Comparison of ENCODE assay signal across 19 cellular contexts in the genomic region with DNA sequence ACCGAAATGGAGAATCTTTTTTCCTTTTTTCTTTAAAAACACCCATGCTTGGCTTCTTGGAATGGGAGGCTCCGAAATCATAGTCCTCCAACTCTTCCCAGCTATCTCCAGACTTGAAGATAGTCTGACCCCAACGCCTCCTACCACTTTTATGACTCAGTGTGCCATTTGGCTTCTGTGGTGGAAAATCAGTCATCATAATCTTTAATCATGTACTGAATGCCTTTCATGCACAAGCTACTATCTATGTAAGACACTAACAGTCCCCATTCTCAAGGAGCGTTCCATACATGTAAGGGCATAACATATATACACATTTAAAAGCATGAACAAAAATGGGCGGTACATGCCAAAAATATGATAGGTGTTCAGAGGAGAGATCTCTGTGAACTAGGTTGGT. TPM values are rescaled to one million over a fixed set of nuclear protein-coding genes. Genes with fewer than 3 reads are reported as not detected.
DNase-seq lines count a peak whose midpoint lies in the region; ATAC-seq lines count a peak whose summit lies in the region.
"Had no signal": no experiment of that assay in that cellular context is flagged by ENCODE, and none has a peak within 500 bp of the region (broad histone marks: within the 10 kb centered on the region; RNA-seq: fewer than 3 reads in every experiment).

No MANE protein-coding gene starts in this region.

- no peaks in the 10 kb centered on the region for H3K27me3 Mint-ChIP-seq in activated naive CD8-positive, alpha-beta T cell treated with anti-CD3 and anti-CD28 coated beads, Interleukin-2, amount 50 U/mL, for 24 hours
- no peaks in the 10 kb centered on the region for H3K27me3 Mint-ChIP-seq in activated naive CD8-positive, alpha-beta T cell treated with anti-CD3 and anti-CD28 coated beads for 36 hours
- no peaks in the 10 kb centered on the region for H3K27me3 Mint-ChIP-seq in activated T-helper 17 cell treated with anti-CD3 and anti-CD28 coated beads, Interleukin-2, amount 50 U/mL, for 72 hours
- H3K27me3 Mint-ChIP-seq: CD4-positive, alpha-beta T cell; CD8-positive, alpha-beta memory T cell had no signal

- peaks cover 9% of the 10 kb centered on the region for H3K4me1 Mint-ChIP-seq in activated naive CD8-positive, alpha-beta T cell treated with anti-CD3 and anti-CD28 coated beads, Interleukin-2, amount 50 U/mL, for 24 hours
- H3K4me1 Mint-ChIP-seq in activated naive CD8-positive, alpha-beta T cell treated with anti-CD3 and anti-CD28 coated beads for 36 hours: peaks cover 3% of the 10 kb centered on the region
- peaks cover 4% of the 10 kb centered on the region for H3K4me1 Mint-ChIP-seq in activated T-helper 17 cell treated with anti-CD3 and anti-CD28 coated beads, Interleukin-2, amount 50 U/mL, for 72 hours
- H3K4me1 Mint-ChIP-seq: CD14-positive monocyte had no signal

- no peak for DNase-seq in activated naive CD8-positive, alpha-beta T cell treated with anti-CD3 and anti-CD28 coated beads, Interleukin-2, amount 50 U/mL, for 24 hours
- DNase-seq in activated naive CD8-positive, alpha-beta T cell treated with anti-CD3 and anti-CD28 coated beads for 36 hours: no peak
- DNase-seq in myocyte (ENCODE audit: low read depth) (peak; percentile 49), D341Med (ENCODE audit: low spot score) (no peak), NCI-H1105 treated with DMSO at 0.1 percent for 48 hours (lab: John Stamatoyannopoulos, UW) (no peak)
- DNase-seq: 8988T; ACHN; AML-193; BE2C; CD4-positive, alpha-beta T cell; CD8-positive, alpha-beta memory T cell; DMS53; DND-41; GOT3; HFFc6 had no signal

- no peak overlapping the region for H3K4me3 Mint-ChIP-seq in activated naive CD8-positive, alpha-beta T cell treated with anti-CD3 and anti-CD28 coated beads, Interleukin-2, amount 50 U/mL, for 24 hours
- no peak overlapping the region for H3K4me3 Mint-ChIP-seq in activated naive CD8-positive, alpha-beta T cell treated with anti-CD3 and anti-CD28 coated beads for 36 hours
- no peak overlapping the region for H3K4me3 Mint-ChIP-seq in activated T-helper 17 cell treated with anti-CD3 and anti-CD28 coated beads, Interleukin-2, amount 50 U/mL, for 72 hours
- H3K4me3 Mint-ChIP-seq: CD14-positive monocyte; CD4-positive, alpha-beta T cell; CD8-positive, alpha-beta memory T cell; HFFc6 had no signal

- ATAC-seq in activated naive CD8-positive, alpha-beta T cell treated with anti-CD3 and anti-CD28 coated beads, Interleukin-2, amount 50 U/mL, for 24 hours: peak; percentile 82
- peak; percentile 44 for ATAC-seq in activated T-helper 17 cell treated with anti-CD3 and anti-CD28 coated beads, Interleukin-2, amount 50 U/mL, for 72 hours (replicated peaks)
- no peak for ATAC-seq in HG03378 (IDR thresholded peaks at IDR 0.05; ENCODE audit: unreplicated experiment)
- ATAC-seq: A549 had no signal

- peaks cover 20% of the 10 kb centered on the region for H3K36me3 Mint-ChIP-seq in activated naive CD8-positive, alpha-beta T cell treated with anti-CD3 and anti-CD28 coated beads, Interleukin-2, amount 50 U/mL, for 24 hours (ENCODE audit: low read depth)
- no peaks in the 10 kb centered on the region for H3K36me3 Mint-ChIP-seq in activated naive CD8-positive, alpha-beta T cell treated with anti-CD3 and anti-CD28 coated beads for 36 hours
- H3K36me3 Mint-ChIP-seq in activated T-helper 17 cell treated with anti-CD3 and anti-CD28 coated beads, Interleukin-2, amount 50 U/mL, for 72 hours (ENCODE audit: low read depth): peaks cover 19% of the 10 kb centered on the region

- H3K9me3 Mint-ChIP-seq in activated naive CD8-positive, alpha-beta T cell treated with anti-CD3 and anti-CD28 coated beads, Interleukin-2, amount 50 U/mL, for 24 hours: no peaks in the 10 kb centered on the region
- H3K9me3 Mint-ChIP-seq in activated naive CD8-positive, alpha-beta T cell treated with anti-CD3 and anti-CD28 coated beads for 36 hours: no peaks in the 10 kb centered on the region
- no peaks in the 10 kb centered on the region for H3K9me3 Mint-ChIP-seq in activated T-helper 17 cell treated with anti-CD3 and anti-CD28 coated beads, Interleukin-2, amount 50 U/mL, for 72 hours
- H3K9me3 Mint-ChIP-seq: CD4-positive, alpha-beta T cell; CD8-positive, alpha-beta memory T cell; HFFc6 had no signal

- H3K27ac Mint-ChIP-seq in activated naive CD8-positive, alpha-beta T cell treated with anti-CD3 and anti-CD28 coated beads, Interleukin-2, amount 50 U/mL, for 24 hours: peak overlapping the region; percentile 4
- no peak overlapping the region for H3K27ac Mint-ChIP-seq in activated naive CD8-positive, alpha-beta T cell treated with anti-CD3 and anti-CD28 coated beads for 36 hours
- H3K27ac Mint-ChIP-seq in activated T-helper 17 cell treated with anti-CD3 and anti-CD28 coated beads, Interleukin-2, amount 50 U/mL, for 72 hours: no peak overlapping the region
- H3K27ac Mint-ChIP-seq: CD14-positive monocyte; CD4-positive, alpha-beta T cell; HFFc6 had no signal

RNA-seq across cellular contexts. Expression of a gene that starts 44.1 kb away (rescaled TPM):
- 100 to 1,000 TPM; 112 to 113 TPM for total RNA-seq in activated naive CD8-positive, alpha-beta T cell treated with anti-CD3 and anti-CD28 coated beads for 36 hours
- 100 to 1,000 TPM in 1 of 2 donors, 10 to 100 TPM in 1; 90.4 to 109 TPM for total RNA-seq in activated T-helper 17 cell treated with anti-CD3 and anti-CD28 coated beads, Interleukin-2, amount 50 U/mL, for 72 hours
- total RNA-seq in myocyte: 52.9 and 74.1 TPM in 2 replicates
- polyA plus RNA-seq in myocyte (2012): 76.9 TPM

RNA-seq across cellular contexts. Expression of a gene that starts 46.7 kb away (rescaled TPM):
- under 1 TPM; 0.47 to 0.68 TPM for total RNA-seq in activated naive CD8-positive, alpha-beta T cell treated with anti-CD3 and anti-CD28 coated beads for 36 hours
- total RNA-seq in activated T-helper 17 cell treated with anti-CD3 and anti-CD28 coated beads, Interleukin-2, amount 50 U/mL, for 72 hours: 1 to 10 TPM in 1 of 2 donors, under 1 TPM in 1; 0.84 to 1.1 TPM
- total RNA-seq in myocyte: 0.05 TPM in 1 of 2 replicates, not detected in the other
- 0.13 TPM for polyA plus RNA-seq in myocyte (2012)
- total RNA-seq: HFFc6 had no signal
- polyA plus RNA-seq: CD8-positive, alpha-beta memory T cell had no signal
